ENCODE assay signal across 8 cellular contexts in the genomic region with DNA sequence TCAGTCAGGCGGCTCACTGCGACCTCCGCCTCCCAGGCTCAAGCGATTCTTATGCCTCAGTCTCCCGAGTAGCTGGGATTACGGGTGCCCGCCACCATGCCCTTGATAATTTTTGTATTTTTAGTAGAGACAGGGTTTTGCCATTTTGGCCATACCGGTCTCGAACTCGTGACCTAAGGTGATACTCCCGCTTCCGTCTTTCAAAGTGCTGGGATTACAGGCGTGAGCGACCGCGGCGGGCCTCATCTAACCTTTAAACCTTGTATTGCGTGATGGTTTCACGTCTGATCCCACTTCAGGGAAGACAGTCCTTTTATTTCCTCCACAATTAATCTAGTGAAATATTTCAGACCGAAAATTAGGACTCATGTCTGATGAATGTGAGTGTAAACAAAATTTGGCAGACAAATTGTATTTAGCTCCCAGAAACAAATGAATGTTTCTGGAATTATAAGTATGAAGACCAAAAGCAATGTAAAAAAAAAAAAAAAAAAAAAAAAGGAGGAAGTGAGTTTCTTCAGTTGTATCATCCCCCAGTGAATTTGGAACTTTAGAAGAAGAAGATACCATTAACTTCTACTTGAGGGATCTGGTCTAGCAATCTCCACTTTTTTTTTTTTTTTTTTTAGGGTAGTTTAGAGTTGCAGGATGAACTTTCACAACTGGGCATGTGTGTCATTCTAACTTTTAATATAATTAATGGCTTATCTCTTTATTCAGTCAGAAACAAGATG. TPM values are rescaled to one million over a fixed set of nuclear protein-coding genes. Genes with fewer than 3 reads are reported as not detected.
DNase-seq lines count a peak whose midpoint lies in the region; ATAC-seq and TF ChIP-seq lines count a peak whose summit lies in the region.

No MANE protein-coding gene starts in this region.

- H3K4me1 Mint-ChIP-seq in nephron progenitor cell = peaks cover 32% of the 10 kb centered on the region

- H3K27ac Mint-ChIP-seq in nephron progenitor cell = peak overlapping the region; percentile 51

- H3K4me3 ChIP-seq in DOHH2 (ENCODE audit: low read length) = peak overlapping the region; percentile 92
- peak overlapping the region; percentile 86 for H3K4me3 ChIP-seq in LNCaP clone FGC (ENCODE audit: low read depth, low read length)
- peak overlapping the region; percentile 63 to 93 for H3K4me3 ChIP-seq in ascending aorta
- H3K4me3 ChIP-seq in mucosa of descending colon = no peak overlapping the region

- TF ChIP-seq CTCF in DOHH2 (IDR thresholded peaks at IDR 0.05; ENCODE audit: low read depth, low read length, poor library complexity, severe bottlenecking) = no peak
- no peak for TF ChIP-seq CTCF in LNCaP clone FGC (IDR thresholded peaks at IDR 0.05; ENCODE audit: control insufficient read depth, extremely low read depth, insufficient read depth)
- no peak for TF ChIP-seq CTCF in ascending aorta (IDR thresholded peaks at IDR 0.05)
- TF ChIP-seq CTCF in nephron progenitor cell (IDR thresholded peaks at IDR 0.05) = no peak
- no peak for TF ChIP-seq CTCF in GM20000 (IDR thresholded peaks at IDR 0.05; ENCODE audit: extremely low read depth, missing control alignments)
- TF ChIP-seq CTCF in mucosa of descending colon (IDR thresholded peaks at IDR 0.05) = no peak

- H3K36me3 Mint-ChIP-seq in nephron progenitor cell (ENCODE audit: low read depth) = peaks cover 48% of the 10 kb centered on the region

- H3K27ac ChIP-seq in DOHH2 (ENCODE audit: low read depth, low read length) (0 out of 2 replicates have a peak overlapping the region, but pooled peaks have one; percentile 84), ascending aorta (no peak overlapping the region)

- no peak for DNase-seq in LNCaP clone FGC (ENCODE audit: low read depth)
- DNase-seq in ascending aorta (ENCODE audit: low spot score in 2 of 2) = no peak
- DNase-seq in nephron progenitor cell = no peak
- no peak for DNase-seq in NCI-H1436 (lab: John Stamatoyannopoulos, UW)
- no peak for DNase-seq in GM20000 (ENCODE audit: low spot score)
- no peak for DNase-seq in mucosa of descending colon
- no peak for DNase-seq in NCI-H2171 (lab: John Stamatoyannopoulos, UW)

- H3K9me3 Mint-ChIP-seq in nephron progenitor cell = peaks cover 4% of the 10 kb centered on the region

- peaks cover 5% of the 10 kb centered on the region; the same call in 1 of the 2 replicates for H4K20me1 ChIP-seq in DOHH2 (ENCODE audit: control insufficient read depth, insufficient read depth, low read depth, low read length)

- no peaks in the 10 kb centered on the region for H3K9me2 ChIP-seq in DOHH2 (replicated peaks; ENCODE audit: control insufficient read depth, low read length)

- H3K36me3 ChIP-seq in DOHH2 (ENCODE audit: control insufficient read depth, low read length) (peaks cover 59% of the 10 kb centered on the region), ascending aorta (peaks cover 14 to 23% of the 10 kb centered on the region in 2 donors), mucosa of descending colon (ENCODE audit: low read depth) (no peaks in the 10 kb centered on the region)

- H3K4me3 Mint-ChIP-seq in nephron progenitor cell = peak overlapping the region; percentile 94

- intact Hi-C loops in ascending aorta (cut with DNase I) = loop anchor here (5.0 to 10.0 kb wide), 2 partner anchors 501 to 1756 kb away; a partner anchor contains a TSS
- intact Hi-C loops in mucosa of descending colon (cut with DNase I, micrococcal nuclease) = loop anchor here in 1 of 2 donors (10.0 kb wide), 1 partner anchor 79 kb away; a partner anchor contains a TSS

- no peaks in the 10 kb centered on the region for H3K27me3 ChIP-seq in DOHH2 (ENCODE audit: control insufficient read depth, low read length)
- H3K27me3 ChIP-seq in ascending aorta = no peaks in the 10 kb centered on the region

- H3K4me1 ChIP-seq in DOHH2 (ENCODE audit: control insufficient read depth, low read length) (peaks cover 33% of the 10 kb centered on the region), ascending aorta (peaks cover 3 to 15% of the 10 kb centered on the region in 2 donors), mucosa of descending colon (ENCODE audit: low read depth) (peaks cover 7% of the 10 kb centered on the region)

- peaks cover 7% of the 10 kb centered on the region; the same call in 1 of the 2 replicates for H3F3A ChIP-seq in DOHH2 (ENCODE audit: control insufficient read depth, insufficient read depth)

- H3K79me2 ChIP-seq in DOHH2 (ENCODE audit: control insufficient read depth, low read length) = peaks cover 82% of the 10 kb centered on the region

- H3K9me3 ChIP-seq in DOHH2 (ENCODE audit: control insufficient read depth, insufficient read depth, low read length) (no peaks in the 10 kb centered on the region), ascending aorta (no peaks in the 10 kb centered on the region), mucosa of descending colon (no peaks in the 10 kb centered on the region)

- no peak for ATAC-seq in mucosa of descending colon

- H3K4me2 ChIP-seq in DOHH2 (ENCODE audit: low read length) = peak overlapping the region; percentile 91

- H3K27me3 Mint-ChIP-seq in nephron progenitor cell (ENCODE audit: low read depth, poor library complexity) = no peaks in the 10 kb centered on the region

RNA-seq across cellular contexts. Expression of a gene that starts 1.6 kb away (rescaled TPM):
- total RNA-seq in ascending aorta (16.7 TPM), mucosa of descending colon (10 to 100 TPM; 26.6 to 34.1 (median 27.6) TPM)
